In the genomic region with DNA sequence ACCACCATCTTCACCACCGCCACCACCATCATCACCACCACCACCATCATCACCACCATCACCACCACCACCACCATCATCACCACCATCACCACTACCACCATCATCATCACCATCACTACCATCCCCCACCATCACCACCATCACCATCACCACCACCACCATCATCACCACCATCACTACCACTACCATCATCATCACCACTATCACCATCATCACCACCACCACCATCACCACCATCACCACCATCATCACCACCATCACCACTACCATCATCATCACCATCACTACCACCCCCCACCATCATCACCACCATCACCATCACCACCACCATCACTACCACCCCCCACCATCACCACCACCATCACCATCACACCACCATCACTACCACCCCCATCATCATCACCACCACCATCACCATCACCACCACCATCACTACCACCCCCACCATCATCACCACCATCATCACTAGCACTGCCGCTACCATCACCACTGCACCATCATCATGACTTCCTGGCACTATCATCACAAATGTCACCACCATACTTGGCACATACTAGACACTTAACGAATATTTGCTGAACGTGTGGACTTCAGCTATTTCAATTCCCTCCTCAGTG, we compare ENCODE assay signal across 23 cellular contexts.
"Had no signal": no experiment of that assay in that cellular context is flagged by ENCODE, and none has a peak within 500 bp of the region (broad histone marks: within the 10 kb centered on the region; RNA-seq: fewer than 3 reads in every experiment).

No MANE protein-coding gene starts in this region.

- ATAC-seq: activated CD8-positive, alpha-beta T cell treated with anti-CD3 and anti-CD28 coated beads, Interleukin-2, amount 10 ng/mL, durations not matched to agents 7 days and 5 days; PC-3; WTC11 had no signal

- H3K9me3 ChIP-seq: adrenal gland had no signal

- H3K4me3 Mint-ChIP-seq: activated CD8-positive, alpha-beta T cell treated with anti-CD3 and anti-CD28 coated beads, Interleukin-2, amount 10 ng/mL, durations not matched to agents 7 days and 5 days; activated naive CD8-positive, alpha-beta T cell treated with anti-CD3 and anti-CD28 coated beads, Interleukin-2, amount 10 ng/mL, durations not matched to agents 7 days and 5 days; T-helper 1 cell treated with Interleukin-12 subunit alpha and Interleukin-12 subunit beta and Interleukin-4 antibody, amounts not matched to agents 30 μg/mL and 1 μg/mL, for 36 hours; WTC11 had no signal

- H3K4me3 ChIP-seq: adrenal gland had no signal

- DNase-seq: activated CD4-positive, alpha-beta T cell treated with anti-CD3 and anti-CD28 coated beads for 48 hours; activated CD4-positive, alpha-beta T cell treated with anti-CD3 and anti-CD28 coated beads, Interleukin-2, amount 50 U/mL, for 4 hours; activated CD4-positive, CD25-positive, alpha-beta regulatory T cell treated with anti-CD3 and anti-CD28 coated beads, Interleukin-2, amount 50 U/mL, for 72 hours; activated CD8-positive, alpha-beta memory T cell treated with anti-CD3 and anti-CD28 coated beads, Interleukin-2, amount 50 U/mL, for 48 hours; activated CD8-positive, alpha-beta T cell treated with anti-CD3 and anti-CD28 coated beads, Interleukin-2, amount 10 ng/mL, durations not matched to agents 7 days and 5 days; activated naive CD4-positive, alpha-beta T cell treated with anti-CD3 and anti-CD28 coated beads, Interleukin-2, amount 50 U/mL, for 16 hours; activated naive CD8-positive, alpha-beta T cell treated with anti-CD3 and anti-CD28 coated beads, Interleukin-2, amount 10 ng/mL, durations not matched to agents 7 days and 5 days; activated T-cell treated with anti-CD3 and anti-CD28 coated beads, Interleukin-2, amount 50 U/mL, for 1 hour; adrenal gland; anterior cingulate cortex; Kasumi-1; NCI-H1105 treated with DMSO at 0.1 percent for 48 hours; NCI-H1436 treated with DMSO at 0.1 percent for 48 hours; NCI-H187; NCI-H2081; NCI-H510A treated with DMSO at 0.1 percent for 48 hours; NCI-H69; PC-3; SHP77; T-helper 9 cell had no signal

- H3K27me3 ChIP-seq: adrenal gland had no signal

- H3K4me1 Mint-ChIP-seq: activated naive CD8-positive, alpha-beta T cell treated with anti-CD3 and anti-CD28 coated beads, Interleukin-2, amount 10 ng/mL, durations not matched to agents 7 days and 5 days had no signal

- FAIRE-seq: RCC 7860 had no signal

- H3K36me3 ChIP-seq: adrenal gland had no signal

- H3K27ac Mint-ChIP-seq: activated CD8-positive, alpha-beta T cell treated with anti-CD3 and anti-CD28 coated beads, Interleukin-2, amount 10 ng/mL, durations not matched to agents 7 days and 5 days; activated naive CD8-positive, alpha-beta T cell treated with anti-CD3 and anti-CD28 coated beads, Interleukin-2, amount 10 ng/mL, durations not matched to agents 7 days and 5 days; T-helper 1 cell treated with Interleukin-12 subunit alpha and Interleukin-12 subunit beta and Interleukin-4 antibody, amounts not matched to agents 30 μg/mL and 1 μg/mL, for 36 hours had no signal

- H3K27ac ChIP-seq: adrenal gland had no signal

- H3K4me1 ChIP-seq: adrenal gland had no signal
